In the genomic region with DNA sequence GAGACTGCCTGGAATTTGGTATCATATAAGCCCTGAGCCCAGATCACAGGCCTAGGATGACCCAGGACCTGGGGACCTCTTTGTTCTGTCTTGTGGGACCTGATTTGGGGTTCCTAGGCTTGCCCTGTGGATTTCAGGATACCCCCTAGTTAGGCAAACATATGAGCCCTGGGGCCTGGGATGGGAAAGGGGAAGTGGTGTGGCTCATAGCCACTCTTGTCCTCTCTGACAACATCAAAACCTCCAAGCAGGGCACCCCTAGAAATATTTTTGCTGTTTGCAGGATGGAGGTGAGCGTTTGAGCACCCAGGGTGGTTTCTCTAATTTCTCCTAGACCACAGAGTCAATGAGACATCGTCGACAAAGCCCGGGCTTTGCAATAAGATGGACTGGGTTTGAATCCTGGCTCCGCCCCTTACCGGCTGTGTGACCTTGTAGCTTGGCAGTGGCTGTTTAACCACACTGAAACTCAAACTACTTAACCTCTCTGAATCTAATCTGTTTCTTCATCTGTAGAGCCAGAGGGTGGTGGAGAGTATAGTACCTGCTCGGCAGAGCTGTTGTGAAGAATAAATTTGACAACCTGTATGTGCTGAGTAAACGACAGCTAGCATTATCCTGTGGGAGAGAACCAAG, we compare ENCODE assay signal across 20 cellular contexts. TPM values are rescaled to one million over a fixed set of nuclear protein-coding genes. Genes with fewer than 3 reads are reported as not detected.
"Had no signal": no experiment of that assay in that cellular context is flagged by ENCODE, and none has a peak within 500 bp of the region (broad histone marks: within the 10 kb centered on the region; RNA-seq: fewer than 3 reads in every experiment).

No MANE protein-coding gene starts in this region.

- H3K27ac Mint-ChIP-seq: activated CD4-positive, alpha-beta T cell treated with anti-CD3 and anti-CD28 coated beads for 36 hours; activated CD8-positive, alpha-beta T cell treated with anti-CD3 and anti-CD28 coated beads, Interleukin-2, amount 10 ng/mL, durations not matched to agents 7 days and 5 days; memory B cell; natural killer cell; stimulated activated naive CD8-positive, alpha-beta T cell treated with anti-CD3 and anti-CD28 coated beads, Interleukin-15, amount 100 ng/mL, for 72 hours had no signal

- H3K4me3 Mint-ChIP-seq: activated CD4-positive, alpha-beta T cell treated with anti-CD3 and anti-CD28 coated beads for 36 hours; activated CD8-positive, alpha-beta T cell treated with anti-CD3 and anti-CD28 coated beads, Interleukin-2, amount 10 ng/mL, durations not matched to agents 7 days and 5 days; memory B cell; natural killer cell; stimulated activated naive CD8-positive, alpha-beta T cell treated with anti-CD3 and anti-CD28 coated beads, Interleukin-15, amount 100 ng/mL, for 72 hours had no signal

- H3K4me1 ChIP-seq: ascending aorta, prostate gland, testis had no signal

- H3K4me2 ChIP-seq: smooth muscle cell had no signal

- ATAC-seq: activated CD4-positive, alpha-beta T cell treated with anti-CD3 and anti-CD28 coated beads for 36 hours; activated CD8-positive, alpha-beta T cell treated with anti-CD3 and anti-CD28 coated beads, Interleukin-2, amount 10 ng/mL, durations not matched to agents 7 days and 5 days; left ventricle myocardium superior; natural killer cell; right cardiac atrium; stimulated activated naive CD8-positive, alpha-beta T cell treated with anti-CD3 and anti-CD28 coated beads, Interleukin-15, amount 100 ng/mL, for 72 hours had no signal

- H3K36me3 ChIP-seq: ascending aorta, prostate gland, upper lobe of left lung, WERI-Rb-1 had no signal

- H3K9me3 ChIP-seq: ascending aorta, prostate gland, testis, upper lobe of left lung had no signal

- H3K9me3 Mint-ChIP-seq: memory B cell; natural killer cell; stimulated activated naive CD8-positive, alpha-beta T cell treated with anti-CD3 and anti-CD28 coated beads, Interleukin-15, amount 100 ng/mL, for 72 hours had no signal

- DNase-seq: activated CD4-positive, alpha-beta T cell treated with anti-CD3 and anti-CD28 coated beads for 36 hours; activated CD8-positive, alpha-beta T cell treated with anti-CD3 and anti-CD28 coated beads, Interleukin-2, amount 10 ng/mL, durations not matched to agents 7 days and 5 days; activated naive CD4-positive, alpha-beta T cell treated with Interleukin-2 at 50 U/mL for 16 hours; foreskin melanocyte; left ventricle myocardium superior; natural killer cell; nucleus accumbens; right cardiac atrium; stimulated activated CD4-positive, alpha-beta T cell treated with anti-CD3 and anti-CD28 coated beads, Interleukin-4, amount 100 ng/mL, for 4 hours; stimulated activated naive CD8-positive, alpha-beta T cell treated with anti-CD3 and anti-CD28 coated beads, Interleukin-15, amount 100 ng/mL, for 72 hours; T-helper 9 cell; testis; upper lobe of left lung; WERI-Rb-1 had no signal

- H3K27me3 ChIP-seq: ascending aorta, testis had no signal

- H3K36me3 Mint-ChIP-seq: memory B cell, natural killer cell had no signal

- H3K27ac ChIP-seq: ascending aorta, epithelial cell of prostate, prostate gland, testis, upper lobe of left lung, WERI-Rb-1 had no signal

- H3K4me3 ChIP-seq: ascending aorta, prostate gland, smooth muscle cell, testis, upper lobe of left lung had no signal

RNA-seq across cellular contexts. Expression of gene LRRC10B, which starts 5.3 kb away (rescaled TPM):
- total RNA-seq: activated CD4-positive, alpha-beta T cell treated with anti-CD3 and anti-CD28 coated beads for 36 hours; activated CD8-positive, alpha-beta T cell treated with anti-CD3 and anti-CD28 coated beads, Interleukin-2, amount 10 ng/mL, durations not matched to agents 7 days and 5 days; natural killer cell had no signal
- polyA plus RNA-seq: fibroblast of lung had no signal
